ENCODE assay signal across 19 cellular contexts in the genomic region with DNA sequence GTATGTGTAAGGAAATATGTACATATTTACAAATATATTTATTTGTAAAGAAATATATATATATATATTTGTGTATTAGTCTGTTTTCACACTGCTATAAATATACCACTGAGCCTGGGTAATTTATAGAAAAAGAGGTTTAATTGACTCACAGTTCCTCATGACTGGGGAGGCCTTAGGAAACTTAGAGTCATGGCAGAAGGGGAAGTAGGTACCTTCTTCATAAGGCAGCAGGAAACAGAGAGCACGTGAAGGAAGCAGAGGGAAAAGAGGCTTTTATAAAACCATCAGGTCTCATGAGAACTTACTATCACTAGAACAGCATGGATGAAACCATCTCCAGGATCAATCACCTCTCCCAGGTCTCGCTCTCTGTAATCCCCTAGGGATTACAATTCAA.
"Had no signal": no experiment of that assay in that cellular context is flagged by ENCODE, and none has a peak within 500 bp of the region (broad histone marks: within the 10 kb centered on the region; RNA-seq: fewer than 3 reads in every experiment).

No MANE protein-coding gene starts in this region.

- H3K27me3 ChIP-seq: heart left ventricle, tibial artery had no signal

- H3K27ac Mint-ChIP-seq: activated CD4-positive, alpha-beta memory T cell treated with anti-CD3 and anti-CD28 coated beads, Interleukin-2, amount 10 ng/mL, durations not matched to agents 7 days and 5 days; brain; dendritic cell treated with granulocyte-macrophage colony-stimulating factor and Interleukin-4, amounts not matched to agents 40 ng/mL and 50 ng/mL, for 4 days; memory B cell; nephron; stimulated activated naive CD8-positive, alpha-beta T cell treated with anti-CD3 and anti-CD28 coated beads, Interleukin-15, amount 100 ng/mL, for 72 hours had no signal

- H3K27me3 Mint-ChIP-seq: activated CD4-positive, alpha-beta memory T cell treated with anti-CD3 and anti-CD28 coated beads, Interleukin-2, amount 10 ng/mL, durations not matched to agents 7 days and 5 days; brain; dendritic cell treated with granulocyte-macrophage colony-stimulating factor and Interleukin-4, amounts not matched to agents 40 ng/mL and 50 ng/mL, for 4 days; memory B cell; stimulated activated naive CD8-positive, alpha-beta T cell treated with anti-CD3 and anti-CD28 coated beads, Interleukin-15, amount 100 ng/mL, for 72 hours had no signal

- H3K27ac ChIP-seq: heart left ventricle, parathyroid adenoma, tibial artery had no signal

- H3K9me3 ChIP-seq: tibial artery had no signal

- H3K4me1 Mint-ChIP-seq: activated CD4-positive, alpha-beta memory T cell treated with anti-CD3 and anti-CD28 coated beads, Interleukin-2, amount 10 ng/mL, durations not matched to agents 7 days and 5 days; brain; memory B cell; nephron; stimulated activated naive CD8-positive, alpha-beta T cell treated with anti-CD3 and anti-CD28 coated beads, Interleukin-15, amount 100 ng/mL, for 72 hours had no signal

- H3K9ac ChIP-seq: parathyroid adenoma had no signal

- H3K36me3 ChIP-seq: heart left ventricle, tibial artery had no signal

- H3K79me2 ChIP-seq: parathyroid adenoma had no signal

- DNase-seq: activated CD4-positive, alpha-beta memory T cell treated with anti-CD3 and anti-CD28 coated beads, Interleukin-2, amount 10 ng/mL, durations not matched to agents 7 days and 5 days; activated CD4-positive, alpha-beta T cell treated with anti-CD3 and anti-CD28 coated beads for 4 hours; activated CD4-positive, CD25-positive, alpha-beta regulatory T cell; activated gamma-delta T cell; activated naive CD4-positive, alpha-beta T cell treated with anti-CD3 and anti-CD28 coated beads, Interleukin-2, amount 50 U/mL, for 16 hours; aorta; effector CD4-positive, alpha-beta T cell; heart left ventricle; left ventricle myocardium superior; right cardiac atrium; stimulated activated CD4-positive, alpha-beta T cell treated with anti-CD3 and anti-CD28 coated beads, Interleukin-4, amount 100 ng/mL, for 24 hours; stimulated activated naive CD8-positive, alpha-beta T cell treated with anti-CD3 and anti-CD28 coated beads, Interleukin-15, amount 100 ng/mL, for 72 hours; T-helper 9 cell; tibial artery had no signal

- H3K4me3 Mint-ChIP-seq: activated CD4-positive, alpha-beta memory T cell treated with anti-CD3 and anti-CD28 coated beads, Interleukin-2, amount 10 ng/mL, durations not matched to agents 7 days and 5 days; brain; dendritic cell treated with granulocyte-macrophage colony-stimulating factor and Interleukin-4, amounts not matched to agents 40 ng/mL and 50 ng/mL, for 4 days; memory B cell; nephron; stimulated activated naive CD8-positive, alpha-beta T cell treated with anti-CD3 and anti-CD28 coated beads, Interleukin-15, amount 100 ng/mL, for 72 hours had no signal

- H2AFZ ChIP-seq: parathyroid adenoma had no signal

- H3K4me1 ChIP-seq: heart left ventricle, parathyroid adenoma, tibial artery had no signal

- H3K36me3 Mint-ChIP-seq: brain, memory B cell had no signal

- H3K4me3 ChIP-seq: heart left ventricle, tibial artery had no signal

- H3K9me3 Mint-ChIP-seq: brain, nephron had no signal

- ATAC-seq: heart left ventricle; left ventricle myocardium superior; right cardiac atrium; stimulated activated naive CD8-positive, alpha-beta T cell treated with anti-CD3 and anti-CD28 coated beads, Interleukin-15, amount 100 ng/mL, for 72 hours had no signal
